8 cellular contexts compared by ENCODE assay signal in genomic region chr12:79935624-79936040, GRCh38. TPM values are rescaled to one million over a fixed set of nuclear protein-coding genes. Genes with fewer than 3 reads are reported as not detected.
DNase-seq lines count a peak whose midpoint lies in the region; ATAC-seq and TF ChIP-seq lines count a peak whose summit lies in the region.

No MANE protein-coding gene starts in this region.

- intact Hi-C loops in spleen (cut with DNase I; ENCODE audit: low total_unique reads) = no loop called here

- peak; percentile 19 for DNase-seq in NCI-H1436 (lab: John Stamatoyannopoulos, UW)
- DNase-seq in NCI-H1436 treated with DMSO at 0.1 percent for 48 hours (lab: John Stamatoyannopoulos, UW) = no peak
- peak; percentile 51 for DNase-seq in LHCN-M2 (ENCODE audit: low read depth)
- DNase-seq in spleen = no peak
- no peak for DNase-seq in NCI-H1417 treated with DMSO at 0.1 percent for 48 hours (lab: John Stamatoyannopoulos, UW)

- peak; percentile 10 for ATAC-seq in GM21786 (IDR thresholded peaks at IDR 0.05; ENCODE audit: unreplicated experiment)

- WGBS in spleen, 5 donors = 0 to 2% (median 1%) methylated on average over 6 of the region's 6 CpGs

- H3K27me3 ChIP-seq in spleen (replicated peaks in 1 of 7) = no peaks in the 10 kb centered on the region

- TF ChIP-seq POLR2A in spleen (IDR thresholded peaks at IDR 0.05) = no peak

- H3K4me3 ChIP-seq in iPS-11a (ENCODE audit: low read depth, low read length) (peak overlapping the region; percentile 100), spleen (peak overlapping the region; percentile 81 to 94 (median 92))

- H3K4me1 Mint-ChIP-seq in activated naive CD8-positive, alpha-beta T cell (ENCODE audit: low read depth) = peaks cover 33% of the 10 kb centered on the region

- no peaks in the 10 kb centered on the region for H3K9me3 Mint-ChIP-seq in activated naive CD8-positive, alpha-beta T cell (ENCODE audit: low read depth)

- H3K27ac Mint-ChIP-seq in activated naive CD8-positive, alpha-beta T cell = peak overlapping the region; percentile 98

- H3K4me3 Mint-ChIP-seq in activated naive CD8-positive, alpha-beta T cell = peak overlapping the region; percentile 94

- H3K27me3 Mint-ChIP-seq in activated naive CD8-positive, alpha-beta T cell = no peaks in the 10 kb centered on the region

- no peak for TF ChIP-seq CTCF in spleen (IDR thresholded peaks at IDR 0.05 in 8 of 11, conservative IDR thresholded peaks at IDR 0.05 in 3 of 11)

- H3K4me1 ChIP-seq in spleen = peaks cover 14 to 68% (median 46%) of the 10 kb centered on the region in 6 donors

- no peaks in the 10 kb centered on the region for H3K9me3 ChIP-seq in spleen

- H3K27ac ChIP-seq in spleen = peak overlapping the region; percentile 95 to 100 (median 98)

- H3K36me3 Mint-ChIP-seq in activated naive CD8-positive, alpha-beta T cell = no peaks in the 10 kb centered on the region

- H3K36me3 ChIP-seq in spleen = no peaks in the 10 kb centered on the region

RNA-seq across cellular contexts. Expression of gene PPP1R12A, which starts 0.7 kb away (rescaled TPM):
- total RNA-seq in LHCN-M2 (2014; rRNA removed) (57.7 and 80.3 TPM in 2 replicates), spleen (100 to 1,000 TPM in 5 of 7 donors, 10 to 100 TPM in 2; 91.1 to 141 (median 112) TPM)
- 24.0 TPM for polyA plus RNA-seq in LHCN-M2 (2012)
- 10 to 100 TPM; 14.4 to 22.5 (median 21.1) TPM for polyA plus RNA-seq in spleen

Comparison
In these comparisons a context has a peak if more than half of its experiments do, and no peak if none do; other contexts are left out.
1. DNase-seq: peak in NCI-H1436 (single experiment) and LHCN-M2 (single experiment); none in NCI-H1436 treated with DMSO at 0.1 percent for 48 hours (single experiment), spleen (single experiment) and NCI-H1417 treated with DMSO at 0.1 percent for 48 hours (single experiment).